8 cellular contexts compared by ENCODE assay signal in genomic region chr19:38005224-38005614, GRCh38.
DNase-seq lines count a peak whose midpoint lies in the region; ATAC-seq and TF ChIP-seq lines count a peak whose summit lies in the region.

No MANE protein-coding gene starts in this region.

- DNase-seq in GM23338 (ENCODE audit: low spot score) (no peak), COLO668 (lab: John Stamatoyannopoulos, UW; ENCODE audit: unreplicated experiment) (no peak), lower leg skin (ENCODE audit: low spot score in 2 of 2) (no peak)
- no peak for DNase-seq in activated T-helper 1 cell treated with anti-CD3 and anti-CD28 coated beads, Interleukin-12 subunit alpha, Interleukin-12 subunit beta, Interleukin-2, Interleukin-4 antibody, amounts not matched to agents 30 ng/mL and 10 ng/mL and 1 ng/mL, durations not matched to agents 14 hours and 24 hours and 36 hours (ENCODE audit: low spot score)
- DNase-seq in stimulated activated naive B cell treated with anti-CD40 and anti-IgM and Interleukin-4, amounts not matched to agents 10 μg/mL and 1 μg/mL and 100 μg/mL, for 72 hours, result no peak
- no peak for DNase-seq in activated CD4-positive, CD25-positive, alpha-beta regulatory T cell treated with anti-CD3 and anti-CD28 coated beads, Interleukin-2, amount 50 U/mL, for 72 hours

- no peaks in the 10 kb centered on the region; the same call in 1 of the 2 replicates for H4K20me1 ChIP-seq in GM23338 (replicated peaks; ENCODE audit: insufficient read depth)

- no peaks in the 10 kb centered on the region for H3K36me3 ChIP-seq in GM23338 (ENCODE audit: insufficient read depth)

- peaks cover 36% of the 10 kb centered on the region for H3K79me2 ChIP-seq in GM23338 (replicated peaks; ENCODE audit: insufficient read depth)

- peak overlapping the region; percentile 35; the same call in 1 of the 3 replicates for H3K4me3 Mint-ChIP-seq in GM23338
- no peak overlapping the region for H3K4me3 Mint-ChIP-seq in activated T-helper 1 cell treated with anti-CD3 and anti-CD28 coated beads, Interleukin-12 subunit alpha, Interleukin-12 subunit beta, Interleukin-2, Interleukin-4 antibody, amounts not matched to agents 30 ng/mL and 10 ng/mL and 1 ng/mL, durations not matched to agents 14 hours and 24 hours and 36 hours
- peak overlapping the region; percentile 54 to 68 for H3K4me3 Mint-ChIP-seq in stimulated activated naive B cell treated with anti-CD40 and anti-IgM and Interleukin-4, amounts not matched to agents 10 μg/mL and 1 μg/mL and 100 μg/mL, for 72 hours

- no peak overlapping the region for H2AFZ ChIP-seq in GM23338

- H3K4me3 ChIP-seq in GM23338 (no peak overlapping the region), lower leg skin (ENCODE audit: low read depth, poor library complexity, severe bottlenecking) (no peak overlapping the region)

- H3K4me1 Mint-ChIP-seq in GM23338, result no peaks in the 10 kb centered on the region; the same call in 1 of the 3 replicates
- no peaks in the 10 kb centered on the region for H3K4me1 Mint-ChIP-seq in activated T-helper 1 cell treated with anti-CD3 and anti-CD28 coated beads, Interleukin-12 subunit alpha, Interleukin-12 subunit beta, Interleukin-2, Interleukin-4 antibody, amounts not matched to agents 30 ng/mL and 10 ng/mL and 1 ng/mL, durations not matched to agents 14 hours and 24 hours and 36 hours (ENCODE audit: low read depth)
- peaks cover 24 to 32% of the 10 kb centered on the region in 2 donors for H3K4me1 Mint-ChIP-seq in stimulated activated naive B cell treated with anti-CD40 and anti-IgM and Interleukin-4, amounts not matched to agents 10 μg/mL and 1 μg/mL and 100 μg/mL, for 72 hours

- H3K4me2 ChIP-seq in GM23338, result peak overlapping the region; percentile 36; the same call in 1 of the 2 replicates

- ATAC-seq in GM23338 (no peak), HG03460 (IDR thresholded peaks at IDR 0.05; ENCODE audit: unreplicated experiment) (no peak)
- ATAC-seq in stimulated activated naive B cell treated with anti-CD40 and anti-IgM and Interleukin-4, amounts not matched to agents 10 μg/mL and 1 μg/mL and 100 μg/mL, for 72 hours (replicated peaks), result no peak

- no peaks in the 10 kb centered on the region for H3K9me2 ChIP-seq in GM23338 (ENCODE audit: insufficient read depth)

- H3K27me3 ChIP-seq in GM23338 (ENCODE audit: insufficient read depth) (no peaks in the 10 kb centered on the region), layer of hippocampus (ENCODE audit: control insufficient read depth, insufficient read depth, low read length) (no peaks in the 10 kb centered on the region)

- intact Hi-C loops in activated T-helper 1 cell treated with anti-CD3 and anti-CD28 coated beads, Interleukin-12 subunit alpha, Interleukin-12 subunit beta, Interleukin-2, Interleukin-4 antibody, amounts not matched to agents 30 ng/mL and 10 ng/mL and 1 ng/mL, durations not matched to agents 14 hours and 24 hours and 36 hours (cut with micrococcal nuclease), result no loop called here
- intact Hi-C loops in lower leg skin (cut with DNase I; ENCODE audit: low total_unique reads), result loop anchor here (5.0 kb wide), 1 partner anchor 322 kb away; no protein-coding TSS in a partner anchor

- peaks cover 34% of the 10 kb centered on the region for H3K4me1 ChIP-seq in GM23338 (ENCODE audit: insufficient read depth)

- no peak overlapping the region for H3K27ac Mint-ChIP-seq in GM23338
- peak overlapping the region; percentile 45 for H3K27ac Mint-ChIP-seq in activated T-helper 1 cell treated with anti-CD3 and anti-CD28 coated beads, Interleukin-12 subunit alpha, Interleukin-12 subunit beta, Interleukin-2, Interleukin-4 antibody, amounts not matched to agents 30 ng/mL and 10 ng/mL and 1 ng/mL, durations not matched to agents 14 hours and 24 hours and 36 hours
- H3K27ac Mint-ChIP-seq in stimulated activated naive B cell treated with anti-CD40 and anti-IgM and Interleukin-4, amounts not matched to agents 10 μg/mL and 1 μg/mL and 100 μg/mL, for 72 hours, result no peak overlapping the region

- H3K27me3 Mint-ChIP-seq in GM23338 (ENCODE audit: insufficient read depth, low read depth, poor library complexity), result peaks cover 10% of the 10 kb centered on the region
- no peaks in the 10 kb centered on the region for H3K27me3 Mint-ChIP-seq in activated T-helper 1 cell treated with anti-CD3 and anti-CD28 coated beads, Interleukin-12 subunit alpha, Interleukin-12 subunit beta, Interleukin-2, Interleukin-4 antibody, amounts not matched to agents 30 ng/mL and 10 ng/mL and 1 ng/mL, durations not matched to agents 14 hours and 24 hours and 36 hours (ENCODE audit: insufficient read depth)
- H3K27me3 Mint-ChIP-seq in stimulated activated naive B cell treated with anti-CD40 and anti-IgM and Interleukin-4, amounts not matched to agents 10 μg/mL and 1 μg/mL and 100 μg/mL, for 72 hours, result no peaks in the 10 kb centered on the region

- H3K9me3 Mint-ChIP-seq in GM23338, result no peaks in the 10 kb centered on the region
- no peaks in the 10 kb centered on the region for H3K9me3 Mint-ChIP-seq in activated T-helper 1 cell treated with anti-CD3 and anti-CD28 coated beads, Interleukin-12 subunit alpha, Interleukin-12 subunit beta, Interleukin-2, Interleukin-4 antibody, amounts not matched to agents 30 ng/mL and 10 ng/mL and 1 ng/mL, durations not matched to agents 14 hours and 24 hours and 36 hours
- peaks cover 0 to 2% of the 10 kb centered on the region in 2 donors for H3K9me3 Mint-ChIP-seq in stimulated activated naive B cell treated with anti-CD40 and anti-IgM and Interleukin-4, amounts not matched to agents 10 μg/mL and 1 μg/mL and 100 μg/mL, for 72 hours

- H3F3A ChIP-seq in GM23338 (replicated peaks; ENCODE audit: low read depth), result peaks cover 6% of the 10 kb centered on the region; the same call in 1 of the 2 replicates

- 70 to 78% methylated on average over 8 of the region's 8 CpGs for WGBS in lower leg skin, 2 donors

- no peak for TF ChIP-seq CTCF in GM23338 (conservative IDR thresholded peaks at IDR 0.05; ENCODE audit: low read depth in 2 of 2)
- no peak for TF ChIP-seq CTCF in lower leg skin (IDR thresholded peaks at IDR 0.05)

- no peaks in the 10 kb centered on the region; the same call in 2 of the 3 replicates for H3K36me3 Mint-ChIP-seq in GM23338 (ENCODE audit: low read depth)
- H3K36me3 Mint-ChIP-seq in activated T-helper 1 cell treated with anti-CD3 and anti-CD28 coated beads, Interleukin-12 subunit alpha, Interleukin-12 subunit beta, Interleukin-2, Interleukin-4 antibody, amounts not matched to agents 30 ng/mL and 10 ng/mL and 1 ng/mL, durations not matched to agents 14 hours and 24 hours and 36 hours (ENCODE audit: low read depth), result no peaks in the 10 kb centered on the region
- H3K36me3 Mint-ChIP-seq in stimulated activated naive B cell treated with anti-CD40 and anti-IgM and Interleukin-4, amounts not matched to agents 10 μg/mL and 1 μg/mL and 100 μg/mL, for 72 hours, result peaks cover 37 to 43% of the 10 kb centered on the region in 2 donors

- H3K27ac ChIP-seq in GM23338 (ENCODE audit: low read depth) (peak overlapping the region; percentile 91), layer of hippocampus (ENCODE audit: low read depth, low read length) (peak overlapping the region; percentile 90)

- TF ChIP-seq POLR2A in lower leg skin (IDR thresholded peaks at IDR 0.05), result no peak

TF ChIP-seq in GM23338, 12 proteins besides CTCF, POLR2A, EP300 and RAD21 (continues in another document):
- TF ChIP-seq, protein P1, sequence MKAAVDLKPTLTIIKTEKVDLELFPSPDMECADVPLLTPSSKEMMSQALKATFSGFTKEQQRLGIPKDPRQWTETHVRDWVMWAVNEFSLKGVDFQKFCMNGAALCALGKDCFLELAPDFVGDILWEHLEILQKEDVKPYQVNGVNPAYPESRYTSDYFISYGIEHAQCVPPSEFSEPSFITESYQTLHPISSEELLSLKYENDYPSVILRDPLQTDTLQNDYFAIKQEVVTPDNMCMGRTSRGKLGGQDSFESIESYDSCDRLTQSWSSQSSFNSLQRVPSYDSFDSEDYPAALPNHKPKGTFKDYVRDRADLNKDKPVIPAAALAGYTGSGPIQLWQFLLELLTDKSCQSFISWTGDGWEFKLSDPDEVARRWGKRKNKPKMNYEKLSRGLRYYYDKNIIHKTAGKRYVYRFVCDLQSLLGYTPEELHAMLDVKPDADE (IDR thresholded peaks at IDR 0.05), result no peak
